Comparison of ENCODE assay signal across 19 cellular contexts in genomic region chr3:25035511-25035910, GRCh38.
"Had no signal": no experiment of that assay in that cellular context is flagged by ENCODE, and none has a peak within 500 bp of the region (broad histone marks: within the 10 kb centered on the region; RNA-seq: fewer than 3 reads in every experiment).

No MANE protein-coding gene starts in this region.

- H3K4me2 ChIP-seq: SK-N-SH had no signal

- H3K36me3 ChIP-seq: adrenal gland, heart right ventricle, ovary, tibial nerve, vagina had no signal

- H3K9ac ChIP-seq: SK-N-SH had no signal

- H3K27ac ChIP-seq: adrenal gland, heart right ventricle, ovary, psoas muscle, skin epidermis, tibial nerve, vagina had no signal

- H3K27me3 ChIP-seq: adrenal gland, heart right ventricle, ovary, tibial nerve, vagina had no signal

- H3K4me1 ChIP-seq: adrenal gland had no signal

- DNase-seq: activated CD4-positive, alpha-beta T cell treated with anti-CD3 and anti-CD28 coated beads, Interleukin-2, amount 10 ng/mL, durations not matched to agents 24 days and 14 days; activated CD8-positive, alpha-beta T cell treated with anti-CD3 and anti-CD28 coated beads for 36 hours; activated effector memory CD4-positive, alpha-beta T cell treated with anti-CD3 and anti-CD28 coated beads, Interleukin-2, amount 50 U/mL, for 16 hours; activated naive CD4-positive, alpha-beta T cell treated with anti-CD3 and anti-CD28 coated beads, Interleukin-2, amount 50 U/mL, for 16 hours; activated T-cell treated with anti-CD3 and anti-CD28 coated beads, Interleukin-2, amount 50 U/mL, for 1 hour; adrenal gland; dermis blood vessel endothelial cell; effector memory CD8-positive, alpha-beta T cell; heart right ventricle; naive thymus-derived CD4-positive, alpha-beta T cell; ovary; psoas muscle; right cardiac atrium; SK-N-SH; stimulated activated naive CD8-positive, alpha-beta T cell treated with anti-CD3 and anti-CD28 coated beads, Interleukin-15, Interleukin-2, amounts not matched to agents 100 U/mL and 50 U/mL, for 24 hours; T-helper 9 cell had no signal

- H3K9me3 ChIP-seq: adrenal gland, heart right ventricle, ovary, psoas muscle, SK-N-SH, tibial nerve, vagina had no signal

- H3K4me3 ChIP-seq: adrenal gland, heart right ventricle, ovary, psoas muscle, skin epidermis, tibial nerve, vagina had no signal
